Comparison of ENCODE assay signal across 30 cellular contexts in the genomic region with DNA sequence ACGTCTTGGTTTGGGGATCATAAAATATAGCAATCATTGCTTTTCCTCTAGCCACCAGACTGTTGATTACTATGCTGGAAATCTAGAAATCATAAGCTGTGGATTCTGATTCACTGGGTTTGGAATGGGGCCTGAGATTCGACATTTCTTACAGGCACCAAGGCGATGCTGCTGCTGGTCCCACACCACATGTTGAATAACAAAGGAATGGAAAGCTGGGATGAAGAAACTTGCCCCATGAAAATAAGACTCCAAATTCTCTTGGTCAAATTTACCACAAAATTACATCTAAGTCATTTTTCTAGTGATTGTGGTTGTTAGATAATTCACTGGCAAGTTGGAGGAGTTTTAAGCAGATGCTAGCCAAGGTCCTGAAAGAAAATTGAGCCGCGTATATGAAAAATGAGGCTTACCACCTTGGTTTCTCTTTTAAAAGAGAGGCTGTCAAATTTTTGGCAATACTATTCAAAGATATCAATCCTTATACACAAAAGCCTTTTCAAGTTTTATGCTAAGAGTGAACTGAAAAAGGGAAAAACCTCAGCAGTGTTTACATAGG. TPM values are rescaled to one million over a fixed set of nuclear protein-coding genes. Genes with fewer than 3 reads are reported as not detected.
DNase-seq lines count a peak whose midpoint lies in the region; ATAC-seq and TF ChIP-seq lines count a peak whose summit lies in the region.
"Had no signal": no experiment of that assay in that cellular context is flagged by ENCODE, and none has a peak within 500 bp of the region (broad histone marks: within the 10 kb centered on the region; RNA-seq: fewer than 3 reads in every experiment).

No MANE protein-coding gene starts in this region.

- in situ Hi-C loops in astrocyte of the spinal cord (cut with HindIII; ENCODE audit: low sequenced_read_pairs), result no loop called here

- TF ChIP-seq EP300 in Ishikawa (IDR thresholded peaks at IDR 0.05; ENCODE audit: borderline replicate concordance), result no peak

- peak; percentile 27 for DNase-seq in GM03348 (ENCODE audit: low spot score)
- DNase-seq in astrocyte of the spinal cord (ENCODE audit: low read depth, low spot score), result peak; percentile 33
- peak; percentile 53 for DNase-seq in mesenteric fat pad (ENCODE audit: low spot score)
- no peak for DNase-seq in NOMO-1 treated with DMSO at 0.1 percent for 48 hours (lab: John Stamatoyannopoulos, UW; ENCODE audit: unreplicated experiment)
- DNase-seq: activated gamma-delta T cell; activated T-cell treated with anti-CD3 and anti-CD28 coated beads for 4 hours; effector memory CD8-positive, alpha-beta T cell; hippocampal formation; mesendoderm; MV-4-11; naive B cell; NCI-H146; NCI-H2107; NCI-H748 treated with DMSO at 0.1 percent for 48 hours; RPMI8226; stimulated activated CD4-positive, alpha-beta T cell treated with anti-CD3 and anti-CD28 coated beads, Interleukin-4, amount 100 ng/mL, for 24 hours; substantia nigra had no signal

- no peak for TF ChIP-seq CTCF in astrocyte of the spinal cord (IDR thresholded peaks at IDR 0.05; ENCODE audit: low read depth, low read length)

- TF ChIP-seq RAD21 in Ishikawa (IDR thresholded peaks at IDR 0.05; ENCODE audit: low read depth), result no peak

- no peak overlapping the region for H3K4me3 ChIP-seq in astrocyte of the spinal cord (ENCODE audit: low read depth, low read length)
- H3K4me3 ChIP-seq: gastroesophageal sphincter had no signal

- no peak for ATAC-seq in GM21360 (IDR thresholded peaks at IDR 0.05; ENCODE audit: unreplicated experiment)
- ATAC-seq in GM21526 (IDR thresholded peaks at IDR 0.05; ENCODE audit: low FRiP score, unreplicated experiment), result no peak
- ATAC-seq: effector memory CD8-positive, alpha-beta T cell; gastroesophageal sphincter; left lobe of liver; sciatic nerve; stimulated activated effector memory CD8-positive, alpha-beta T cell treated with anti-CD3 and anti-CD28 coated beads, Interleukin-12 subunit alpha, Interleukin-12 subunit beta, amount 100 ng/mL, for 72 hours had no signal

TF ChIP-seq in Ishikawa, 13 proteins besides CTCF, POLR2A, EP300 and RAD21:
- TF ChIP-seq, protein P1, sequence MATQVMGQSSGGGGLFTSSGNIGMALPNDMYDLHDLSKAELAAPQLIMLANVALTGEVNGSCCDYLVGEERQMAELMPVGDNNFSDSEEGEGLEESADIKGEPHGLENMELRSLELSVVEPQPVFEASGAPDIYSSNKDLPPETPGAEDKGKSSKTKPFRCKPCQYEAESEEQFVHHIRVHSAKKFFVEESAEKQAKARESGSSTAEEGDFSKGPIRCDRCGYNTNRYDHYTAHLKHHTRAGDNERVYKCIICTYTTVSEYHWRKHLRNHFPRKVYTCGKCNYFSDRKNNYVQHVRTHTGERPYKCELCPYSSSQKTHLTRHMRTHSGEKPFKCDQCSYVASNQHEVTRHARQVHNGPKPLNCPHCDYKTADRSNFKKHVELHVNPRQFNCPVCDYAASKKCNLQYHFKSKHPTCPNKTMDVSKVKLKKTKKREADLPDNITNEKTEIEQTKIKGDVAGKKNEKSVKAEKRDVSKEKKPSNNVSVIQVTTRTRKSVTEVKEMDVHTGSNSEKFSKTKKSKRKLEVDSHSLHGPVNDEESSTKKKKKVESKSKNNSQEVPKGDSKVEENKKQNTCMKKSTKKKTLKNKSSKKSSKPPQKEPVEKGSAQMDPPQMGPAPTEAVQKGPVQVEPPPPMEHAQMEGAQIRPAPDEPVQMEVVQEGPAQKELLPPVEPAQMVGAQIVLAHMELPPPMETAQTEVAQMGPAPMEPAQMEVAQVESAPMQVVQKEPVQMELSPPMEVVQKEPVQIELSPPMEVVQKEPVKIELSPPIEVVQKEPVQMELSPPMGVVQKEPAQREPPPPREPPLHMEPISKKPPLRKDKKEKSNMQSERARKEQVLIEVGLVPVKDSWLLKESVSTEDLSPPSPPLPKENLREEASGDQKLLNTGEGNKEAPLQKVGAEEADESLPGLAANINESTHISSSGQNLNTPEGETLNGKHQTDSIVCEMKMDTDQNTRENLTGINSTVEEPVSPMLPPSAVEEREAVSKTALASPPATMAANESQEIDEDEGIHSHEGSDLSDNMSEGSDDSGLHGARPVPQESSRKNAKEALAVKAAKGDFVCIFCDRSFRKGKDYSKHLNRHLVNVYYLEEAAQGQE (IDR thresholded peaks at IDR 0.05; ENCODE audit: low read depth), result peak; percentile 84
- TF ChIP-seq FOXM1 (IDR thresholded peaks at IDR 0.05; ENCODE audit: borderline replicate concordance, low read depth), result no peak

RNA-seq across cellular contexts. Expression of a gene that starts 23.0 kb away (rescaled TPM):
- 1.0 TPM for total RNA-seq in mesenteric fat pad
- total RNA-seq: bronchial epithelial cell; Daoy; H4; left lobe of liver; progenitor cell of endocrine pancreas; sciatic nerve; SK-MEL-5; T-helper 1 cell treated with Interleukin-12 subunit alpha and Interleukin-12 subunit beta and Interleukin-4 antibody, amounts not matched to agents 30 ng/mL and 1 ng/mL, for 36 hours had no signal

RNA-seq across cellular contexts. Expression of a gene that starts 43.0 kb away (rescaled TPM):
- total RNA-seq in mesenteric fat pad, result 0.35 TPM
